ENCODE assay signal across 7 cellular contexts in genomic region chr11:40958707-40959106, GRCh38.
"Had no signal": no experiment of that assay in that cellular context is flagged by ENCODE, and none has a peak within 500 bp of the region (broad histone marks: within the 10 kb centered on the region; RNA-seq: fewer than 3 reads in every experiment).

No MANE protein-coding gene starts in this region.

- ATAC-seq: HepG2, K562 had no signal

- H3K9me3 Mint-ChIP-seq: IgD-negative memory B cell had no signal

- H3K4me1 Mint-ChIP-seq: IgD-negative memory B cell had no signal

- H3K27ac ChIP-seq: HL-60 had no signal

- H3K36me3 Mint-ChIP-seq: IgD-negative memory B cell had no signal

- H3K27me3 Mint-ChIP-seq: IgD-negative memory B cell had no signal

- FAIRE-seq: HepG2, HTR-8/SVneo, K562 had no signal

- H3K4me3 ChIP-seq: K562 had no signal

- DNase-seq: IMR-90, KBM-7 had no signal

- H3K4me3 Mint-ChIP-seq: IgD-negative memory B cell had no signal

- H3K27ac Mint-ChIP-seq: IgD-negative memory B cell had no signal
